ENCODE assay signal across 1 cellular context in the genomic region with DNA sequence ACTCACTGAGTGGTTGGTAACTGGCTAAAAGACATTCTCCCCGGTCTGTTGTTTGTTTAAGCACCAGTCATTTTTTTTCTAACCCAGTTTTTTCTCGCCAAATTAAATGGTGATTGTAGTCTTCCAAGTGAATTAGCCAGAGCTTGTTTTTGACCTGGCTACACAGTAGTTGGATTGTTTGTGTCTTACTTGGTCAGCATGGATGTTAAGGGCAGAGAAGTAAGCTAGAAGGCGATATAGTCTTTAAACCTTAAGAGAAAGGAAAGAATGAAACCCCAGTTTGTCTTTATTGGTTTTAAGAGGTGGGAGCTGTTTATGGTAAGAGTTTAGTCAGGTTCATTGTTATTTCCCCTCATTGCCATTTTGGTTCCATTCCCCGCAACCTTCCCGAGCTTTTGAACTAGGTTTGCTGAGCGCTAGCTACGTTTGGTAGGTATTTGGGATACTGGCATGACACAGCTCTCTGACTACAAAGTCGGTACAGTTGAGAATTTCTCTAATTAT.
TF ChIP-seq lines count a peak whose summit lies in the region.

No MANE protein-coding gene starts in this region.

TF ChIP-seq in HepG2, 621 proteins besides CTCF, POLR2A, EP300 and RAD21 (continued from another document and continues in another):
- peak in 1 of 2 experiments; percentile 29; a peak in 1 of 4 replicates for TF ChIP-seq HMGXB4 (CRISPR knock-in tag; IDR thresholded peaks at IDR 0.05; ENCODE audit: borderline replicate concordance in 1 of 2, low read depth in 1 of 2)
- TF ChIP-seq ZKSCAN8 (CRISPR knock-in tag; IDR thresholded peaks at IDR 0.05; ENCODE audit: borderline replicate concordance), result no peak
- TF ChIP-seq GPN1 (CRISPR knock-in tag; IDR thresholded peaks at IDR 0.05; ENCODE audit: borderline replicate concordance), result no peak
- no peak for TF ChIP-seq KDM2A (CRISPR knock-in tag; IDR thresholded peaks at IDR 0.05; ENCODE audit: borderline replicate concordance, low read depth)
- no peak for TF ChIP-seq ZNF260 (CRISPR knock-in tag; IDR thresholded peaks at IDR 0.05; ENCODE audit: borderline replicate concordance, low read depth)
- no peak for TF ChIP-seq TARDBP (CRISPR knock-in tag; IDR thresholded peaks at IDR 0.05)
- no peak for TF ChIP-seq ZNF143 (CRISPR knock-in tag; IDR thresholded peaks at IDR 0.05)
- no peak for TF ChIP-seq MATR3 (CRISPR knock-in tag; IDR thresholded peaks at IDR 0.05)
- no peak for TF ChIP-seq TP53 (CRISPR knock-in tag; conservative IDR thresholded peaks at IDR 0.05)
- TF ChIP-seq ZNF224 (CRISPR knock-in tag; IDR thresholded peaks at IDR 0.05), result no peak
- peak; percentile 63; the same call in 1 of the 2 replicates for TF ChIP-seq ZFP36L1 (CRISPR knock-in tag; IDR thresholded peaks at IDR 0.05)
- TF ChIP-seq, protein P1, sequence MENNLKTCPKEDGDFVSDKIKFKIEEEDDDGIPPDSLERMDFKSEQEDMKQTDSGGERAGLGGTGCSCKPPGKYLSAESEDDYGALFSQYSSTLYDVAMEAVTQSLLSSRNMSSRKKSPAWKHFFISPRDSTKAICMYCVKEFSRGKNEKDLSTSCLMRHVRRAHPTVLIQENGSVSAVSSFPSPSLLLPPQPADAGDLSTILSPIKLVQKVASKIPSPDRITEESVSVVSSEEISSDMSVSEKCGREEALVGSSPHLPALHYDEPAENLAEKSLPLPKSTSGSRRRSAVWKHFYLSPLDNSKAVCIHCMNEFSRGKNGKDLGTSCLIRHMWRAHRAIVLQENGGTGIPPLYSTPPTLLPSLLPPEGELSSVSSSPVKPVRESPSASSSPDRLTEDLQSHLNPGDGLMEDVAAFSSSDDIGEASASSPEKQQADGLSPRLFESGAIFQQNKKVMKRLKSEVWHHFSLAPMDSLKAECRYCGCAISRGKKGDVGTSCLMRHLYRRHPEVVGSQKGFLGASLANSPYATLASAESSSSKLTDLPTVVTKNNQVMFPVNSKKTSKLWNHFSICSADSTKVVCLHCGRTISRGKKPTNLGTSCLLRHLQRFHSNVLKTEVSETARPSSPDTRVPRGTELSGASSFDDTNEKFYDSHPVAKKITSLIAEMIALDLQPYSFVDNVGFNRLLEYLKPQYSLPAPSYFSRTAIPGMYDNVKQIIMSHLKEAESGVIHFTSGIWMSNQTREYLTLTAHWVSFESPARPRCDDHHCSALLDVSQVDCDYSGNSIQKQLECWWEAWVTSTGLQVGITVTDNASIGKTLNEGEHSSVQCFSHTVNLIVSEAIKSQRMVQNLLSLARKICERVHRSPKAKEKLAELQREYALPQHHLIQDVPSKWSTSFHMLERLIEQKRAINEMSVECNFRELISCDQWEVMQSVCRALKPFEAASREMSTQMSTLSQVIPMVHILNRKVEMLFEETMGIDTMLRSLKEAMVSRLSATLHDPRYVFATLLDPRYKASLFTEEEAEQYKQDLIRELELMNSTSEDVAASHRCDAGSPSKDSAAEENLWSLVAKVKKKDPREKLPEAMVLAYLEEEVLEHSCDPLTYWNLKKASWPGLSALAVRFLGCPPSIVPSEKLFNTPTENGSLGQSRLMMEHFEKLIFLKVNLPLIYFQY (CRISPR knock-in tag; IDR thresholded peaks at IDR 0.05; ENCODE audit: borderline replicate concordance), result no peak; the same call in 1 of the 2 replicates
- no peak for TF ChIP-seq CBX5 (CRISPR knock-in tag; IDR thresholded peaks at IDR 0.05; ENCODE audit: borderline replicate concordance)
- no peak for TF ChIP-seq NBN (conservative IDR thresholded peaks at IDR 0.05)
- TF ChIP-seq ZNF33A (CRISPR knock-in tag; IDR thresholded peaks at IDR 0.05; ENCODE audit: borderline replicate concordance), result no peak
- no peak for TF ChIP-seq ZSCAN21 (CRISPR knock-in tag; IDR thresholded peaks at IDR 0.05; ENCODE audit: borderline replicate concordance)
- TF ChIP-seq GATAD2A (CRISPR knock-in tag; IDR thresholded peaks at IDR 0.05), result peak; percentile 17; the same call in 1 of the 2 replicates
- no peak for TF ChIP-seq RBM39 (IDR thresholded peaks at IDR 0.05; ENCODE audit: low read depth, low read length, poor library complexity, severe bottlenecking)
- TF ChIP-seq ZFX (CRISPR knock-in tag; IDR thresholded peaks at IDR 0.05; ENCODE audit: low read depth), result no peak
- no peak for TF ChIP-seq HOXA9 (CRISPR knock-in tag; IDR thresholded peaks at IDR 0.05; ENCODE audit: borderline replicate concordance)
- TF ChIP-seq, protein P2, sequence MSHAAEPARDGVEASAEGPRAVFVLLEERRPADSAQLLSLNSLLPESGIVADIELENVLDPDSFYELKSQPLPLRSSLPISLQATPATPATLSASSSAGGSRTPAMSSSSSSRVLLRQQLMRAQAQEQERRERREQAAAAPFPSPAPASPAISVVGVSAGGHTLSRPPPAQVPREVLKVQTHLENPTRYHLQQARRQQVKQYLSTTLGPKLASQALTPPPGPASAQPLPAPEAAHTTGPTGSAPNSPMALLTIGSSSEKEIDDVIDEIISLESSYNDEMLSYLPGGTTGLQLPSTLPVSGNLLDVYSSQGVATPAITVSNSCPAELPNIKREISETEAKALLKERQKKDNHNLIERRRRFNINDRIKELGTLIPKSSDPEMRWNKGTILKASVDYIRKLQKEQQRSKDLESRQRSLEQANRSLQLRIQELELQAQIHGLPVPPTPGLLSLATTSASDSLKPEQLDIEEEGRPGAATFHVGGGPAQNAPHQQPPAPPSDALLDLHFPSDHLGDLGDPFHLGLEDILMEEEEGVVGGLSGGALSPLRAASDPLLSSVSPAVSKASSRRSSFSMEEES (CRISPR knock-in tag; IDR thresholded peaks at IDR 0.05), result no peak
- no peak for TF ChIP-seq ZNF460 (CRISPR knock-in tag; IDR thresholded peaks at IDR 0.05; ENCODE audit: borderline replicate concordance)
- TF ChIP-seq, protein P3, sequence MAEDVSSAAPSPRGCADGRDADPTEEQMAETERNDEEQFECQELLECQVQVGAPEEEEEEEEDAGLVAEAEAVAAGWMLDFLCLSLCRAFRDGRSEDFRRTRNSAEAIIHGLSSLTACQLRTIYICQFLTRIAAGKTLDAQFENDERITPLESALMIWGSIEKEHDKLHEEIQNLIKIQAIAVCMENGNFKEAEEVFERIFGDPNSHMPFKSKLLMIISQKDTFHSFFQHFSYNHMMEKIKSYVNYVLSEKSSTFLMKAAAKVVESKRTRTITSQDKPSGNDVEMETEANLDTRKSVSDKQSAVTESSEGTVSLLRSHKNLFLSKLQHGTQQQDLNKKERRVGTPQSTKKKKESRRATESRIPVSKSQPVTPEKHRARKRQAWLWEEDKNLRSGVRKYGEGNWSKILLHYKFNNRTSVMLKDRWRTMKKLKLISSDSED (CRISPR knock-in tag; IDR thresholded peaks at IDR 0.05), result no peak
- no peak for TF ChIP-seq ZNF335 (CRISPR knock-in tag; IDR thresholded peaks at IDR 0.05)
- no peak for TF ChIP-seq SRSF9 (IDR thresholded peaks at IDR 0.05; ENCODE audit: borderline replicate concordance, insufficient read depth, low read depth, low read length, poor library complexity, severe bottlenecking)
- TF ChIP-seq IKZF4 (CRISPR knock-in tag; IDR thresholded peaks at IDR 0.05; ENCODE audit: borderline replicate concordance, low read depth, not compliant biosample characterization), result no peak
- no peak for TF ChIP-seq EED (CRISPR knock-in tag; IDR thresholded peaks at IDR 0.05)
- no peak for TF ChIP-seq LCORL (IDR thresholded peaks at IDR 0.05)
- TF ChIP-seq LCORL (CRISPR knock-in tag; IDR thresholded peaks at IDR 0.05), result no peak
- TF ChIP-seq, protein P4, sequence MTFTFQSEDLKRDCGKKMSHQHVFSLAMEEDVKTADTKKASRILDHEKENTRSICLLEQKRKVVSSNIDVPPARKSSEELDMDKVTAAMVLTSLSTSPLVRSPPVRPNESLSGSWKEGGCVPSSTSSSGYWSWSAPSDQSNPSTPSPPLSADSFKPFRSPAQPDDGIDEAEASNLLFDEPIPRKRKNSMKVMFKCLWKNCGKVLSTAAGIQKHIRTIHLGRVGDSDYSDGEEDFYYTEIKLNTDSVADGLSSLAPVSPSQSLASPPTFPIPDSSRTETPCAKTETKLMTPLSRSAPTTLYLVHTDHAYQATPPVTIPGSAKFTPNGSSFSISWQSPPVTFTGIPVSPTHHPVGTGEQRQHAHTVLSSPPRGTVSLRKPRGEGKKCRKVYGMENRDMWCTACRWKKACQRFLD (CRISPR knock-in tag; IDR thresholded peaks at IDR 0.05; ENCODE audit: borderline replicate concordance), result no peak
- TF ChIP-seq NFIC (IDR thresholded peaks at IDR 0.05; ENCODE audit: low read length), result 0 out of 2 replicates have a peak, but pooled peaks have one; percentile 4
- TF ChIP-seq ZMAT3 (CRISPR knock-in tag; conservative IDR thresholded peaks at IDR 0.05), result no peak
- TF ChIP-seq, protein P5, sequence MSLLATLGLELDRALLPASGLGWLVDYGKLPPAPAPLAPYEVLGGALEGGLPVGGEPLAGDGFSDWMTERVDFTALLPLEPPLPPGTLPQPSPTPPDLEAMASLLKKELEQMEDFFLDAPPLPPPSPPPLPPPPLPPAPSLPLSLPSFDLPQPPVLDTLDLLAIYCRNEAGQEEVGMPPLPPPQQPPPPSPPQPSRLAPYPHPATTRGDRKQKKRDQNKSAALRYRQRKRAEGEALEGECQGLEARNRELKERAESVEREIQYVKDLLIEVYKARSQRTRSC (CRISPR knock-in tag; IDR thresholded peaks at IDR 0.05; ENCODE audit: low read depth), result no peak
- TF ChIP-seq DZIP1 (CRISPR knock-in tag; IDR thresholded peaks at IDR 0.05), result no peak
- TF ChIP-seq PAF1 (CRISPR knock-in tag; IDR thresholded peaks at IDR 0.05), result 0 out of 2 replicates have a peak, but pooled peaks have one; percentile 46
- TF ChIP-seq POLR2AphosphoS2 (IDR thresholded peaks at IDR 0.05; ENCODE audit: low read depth, low read length), result no peak
- TF ChIP-seq ZFP90 (CRISPR knock-in tag; IDR thresholded peaks at IDR 0.05; ENCODE audit: borderline replicate concordance), result no peak
- TF ChIP-seq NPAS2 (CRISPR knock-in tag; IDR thresholded peaks at IDR 0.05; ENCODE audit: borderline replicate concordance), result no peak
- TF ChIP-seq KMT2B (CRISPR knock-in tag; IDR thresholded peaks at IDR 0.05), result 0 out of 2 replicates have a peak, but pooled peaks have one; percentile 19
- peak; percentile 33; the same call in 1 of the 2 replicates for TF ChIP-seq POLR2AphosphoS5 (IDR thresholded peaks at IDR 0.05; ENCODE audit: low read depth, low read length)
- no peak for TF ChIP-seq GPBP1L1 (CRISPR knock-in tag; IDR thresholded peaks at IDR 0.05)
- no peak for TF ChIP-seq MTERF4 (CRISPR knock-in tag; IDR thresholded peaks at IDR 0.05)
- TF ChIP-seq, protein P6, sequence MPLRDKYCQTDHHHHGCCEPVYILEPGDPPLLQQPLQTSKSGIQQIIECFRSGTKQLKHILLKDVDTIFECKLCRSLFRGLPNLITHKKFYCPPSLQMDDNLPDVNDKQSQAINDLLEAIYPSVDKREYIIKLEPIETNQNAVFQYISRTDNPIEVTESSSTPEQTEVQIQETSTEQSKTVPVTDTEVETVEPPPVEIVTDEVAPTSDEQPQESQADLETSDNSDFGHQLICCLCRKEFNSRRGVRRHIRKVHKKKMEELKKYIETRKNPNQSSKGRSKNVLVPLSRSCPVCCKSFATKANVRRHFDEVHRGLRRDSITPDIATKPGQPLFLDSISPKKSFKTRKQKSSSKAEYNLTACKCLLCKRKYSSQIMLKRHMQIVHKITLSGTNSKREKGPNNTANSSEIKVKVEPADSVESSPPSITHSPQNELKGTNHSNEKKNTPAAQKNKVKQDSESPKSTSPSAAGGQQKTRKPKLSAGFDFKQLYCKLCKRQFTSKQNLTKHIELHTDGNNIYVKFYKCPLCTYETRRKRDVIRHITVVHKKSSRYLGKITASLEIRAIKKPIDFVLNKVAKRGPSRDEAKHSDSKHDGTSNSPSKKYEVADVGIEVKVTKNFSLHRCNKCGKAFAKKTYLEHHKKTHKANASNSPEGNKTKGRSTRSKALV (CRISPR knock-in tag; IDR thresholded peaks at IDR 0.05), result no peak
- TF ChIP-seq ZNF607 (CRISPR knock-in tag; IDR thresholded peaks at IDR 0.05; ENCODE audit: borderline replicate concordance), result no peak
- no peak for TF ChIP-seq FOXP1 (IDR thresholded peaks at IDR 0.05)
- TF ChIP-seq FOXP1 (CRISPR knock-in tag; IDR thresholded peaks at IDR 0.05), result no peak
